Comparison of ENCODE assay signal across 17 cellular contexts in genomic region chr2:120716641-120717585, GRCh38. TPM values are rescaled to one million over a fixed set of nuclear protein-coding genes. Genes with fewer than 3 reads are reported as not detected.
A peak's percentile ranks its signal among the peaks of the same experiment; 100 is the strongest.
DNase-seq lines count a peak whose midpoint lies in the region; ATAC-seq, FAIRE-seq and TF ChIP-seq lines count a peak whose summit lies in the region.
"Had no signal": no experiment of that assay in that cellular context is flagged by ENCODE, and none has a peak within 500 bp of the region (broad histone marks: within the 10 kb centered on the region; RNA-seq: fewer than 3 reads in every experiment).

No MANE protein-coding gene starts in this region.

- H3K36me3 ChIP-seq in H7 (replicated peaks; ENCODE audit: control insufficient read depth, insufficient read depth, low read length) (no peaks in the 10 kb centered on the region), SK-N-MC (ENCODE audit: insufficient read depth, low read length) (no peaks in the 10 kb centered on the region), upper lobe of left lung (no peaks in the 10 kb centered on the region), mucosa of descending colon (ENCODE audit: low read depth) (no peaks in the 10 kb centered on the region)
- H3K36me3 ChIP-seq: Peyer's patch had no signal

- ATAC-seq in upper lobe of left lung (ENCODE audit: low FRiP score in 2 of 2), result no peak
- ATAC-seq in mucosa of descending colon, result no peak
- ATAC-seq: K562 had no signal

- H3K4me3 ChIP-seq in H7 (ENCODE audit: insufficient read depth, low read depth, low read length) (no peak overlapping the region), SK-N-MC (peak overlapping the region; percentile 6; the same call in 1 of the 2 replicates), upper lobe of left lung (no peak overlapping the region), mucosa of descending colon (no peak overlapping the region)
- H3K4me3 ChIP-seq: K562, Peyer's patch had no signal

- TF ChIP-seq EP300 in upper lobe of left lung (IDR thresholded peaks at IDR 0.05), result no peak

- peaks cover 8% of the 10 kb centered on the region for H3K27me3 ChIP-seq in H7 (ENCODE audit: control insufficient read depth, insufficient read depth, low read length)
- no peaks in the 10 kb centered on the region for H3K27me3 ChIP-seq in upper lobe of left lung
- H3K27me3 ChIP-seq: Peyer's patch had no signal

- TF ChIP-seq CTCF in upper lobe of left lung (IDR thresholded peaks at IDR 0.05), result no peak
- TF ChIP-seq CTCF in mucosa of descending colon (IDR thresholded peaks at IDR 0.05), result no peak

- no peak overlapping the region for H3K9ac ChIP-seq in SK-N-MC (ENCODE audit: insufficient read length)

- intact Hi-C loops in mucosa of descending colon (cut with DNase I, micrococcal nuclease), result no loop called here

- DNase-seq in H7 (peak; percentile 41), SK-N-MC (ENCODE audit: low read depth, low spot score) (no peak), mesenteric fat pad (ENCODE audit: low spot score) (peak; percentile 64), upper lobe of left lung (peak; percentile 16 to 59), AG08395 (ENCODE audit: low spot score) (no peak), mucosa of descending colon (no peak), H54 (ENCODE audit: insufficient read length, low spot score) (no peak)
- DNase-seq: ACHN; AML-193; DMS79 treated with DMSO at 0.1 percent for 48 hours; NCI-H1105; NCI-H2081; NCI-H446; NK-92 treated with Interleukin-12 subunit alpha and Interleukin-12 subunit beta, amount 100 ng/mL, for 24 hours; Right ventricle myocardium superior had no signal

- H3K27ac ChIP-seq in SK-N-MC (no peak overlapping the region), upper lobe of left lung (no peak overlapping the region)
- H3K27ac ChIP-seq: Peyer's patch had no signal

- TF ChIP-seq POLR2A in upper lobe of left lung (IDR thresholded peaks at IDR 0.05), result no peak
- TF ChIP-seq POLR2A in H54 (IDR thresholded peaks at IDR 0.05; ENCODE audit: low read depth, low read length), result no peak

- 78 to 86% methylated on average over 4 to 15 of the region's 15 CpGs for WGBS in upper lobe of left lung, 2 donors

- no peak for FAIRE-seq in H54 (lab: Jason Lieb, UNC)
- FAIRE-seq: K562 had no signal

- H3K9me3 ChIP-seq in SK-N-MC (ENCODE audit: low read depth, low read length) (no peaks in the 10 kb centered on the region), upper lobe of left lung (no peaks in the 10 kb centered on the region), mucosa of descending colon (no peaks in the 10 kb centered on the region)
- H3K9me3 ChIP-seq: Peyer's patch had no signal

- H3K4me1 ChIP-seq in upper lobe of left lung, result no peaks in the 10 kb centered on the region
- no peaks in the 10 kb centered on the region for H3K4me1 ChIP-seq in mucosa of descending colon (ENCODE audit: low read depth)
- H3K4me1 ChIP-seq: Peyer's patch had no signal

RNA-seq across cellular contexts. Expression of gene GLI2, which starts 18.8 kb away (rescaled TPM):
- total RNA-seq in H7 (2014; rRNA removed; shearing (Covaris generic)), result 37.3 and 41.4 TPM in 2 replicates
- total RNA-seq in mesenteric fat pad (4.1 TPM), upper lobe of left lung (1 to 10 TPM in 5 of 6 donors, under 1 TPM in 1; 0.61 to 8.8 (median 3.3) TPM), mucosa of descending colon (1 to 10 TPM; 1.0 to 7.3 (median 1.3) TPM)

Comparison
In these comparisons a context has a peak if more than half of its experiments do, and no peak if none do; other contexts are left out.
1. DNase-seq: peak in H7 (single experiment), mesenteric fat pad (single experiment) and upper lobe of left lung (2 of 2); none in SK-N-MC (single experiment), AG08395 (single experiment), mucosa of descending colon (0 of 3) and H54 (single experiment).